Comparison of ENCODE assay signal across 1 cellular context in genomic region chr4:74423101-74423500, GRCh38.
A peak's percentile ranks its signal among the peaks of the same experiment; 100 is the strongest.
TF ChIP-seq lines count a peak whose summit lies in the region.

No MANE protein-coding gene starts in this region.

TF ChIP-seq in K562, 482 proteins besides CTCF, POLR2A, EP300 and RAD21 (continued from another document):
- TF ChIP-seq ZBTB5 (IDR thresholded peaks at IDR 0.05) = no peak
- TF ChIP-seq SMARCE1 (IDR thresholded peaks at IDR 0.05) = peak; percentile 55; the same call in 1 of the 2 replicates
- no peak for TF ChIP-seq SIN3B (IDR thresholded peaks at IDR 0.05; ENCODE audit: low read depth)
- peak; percentile 89 for TF ChIP-seq FOSL1 (tag; conservative IDR thresholded peaks at IDR 0.05)
- TF ChIP-seq, protein P1, sequence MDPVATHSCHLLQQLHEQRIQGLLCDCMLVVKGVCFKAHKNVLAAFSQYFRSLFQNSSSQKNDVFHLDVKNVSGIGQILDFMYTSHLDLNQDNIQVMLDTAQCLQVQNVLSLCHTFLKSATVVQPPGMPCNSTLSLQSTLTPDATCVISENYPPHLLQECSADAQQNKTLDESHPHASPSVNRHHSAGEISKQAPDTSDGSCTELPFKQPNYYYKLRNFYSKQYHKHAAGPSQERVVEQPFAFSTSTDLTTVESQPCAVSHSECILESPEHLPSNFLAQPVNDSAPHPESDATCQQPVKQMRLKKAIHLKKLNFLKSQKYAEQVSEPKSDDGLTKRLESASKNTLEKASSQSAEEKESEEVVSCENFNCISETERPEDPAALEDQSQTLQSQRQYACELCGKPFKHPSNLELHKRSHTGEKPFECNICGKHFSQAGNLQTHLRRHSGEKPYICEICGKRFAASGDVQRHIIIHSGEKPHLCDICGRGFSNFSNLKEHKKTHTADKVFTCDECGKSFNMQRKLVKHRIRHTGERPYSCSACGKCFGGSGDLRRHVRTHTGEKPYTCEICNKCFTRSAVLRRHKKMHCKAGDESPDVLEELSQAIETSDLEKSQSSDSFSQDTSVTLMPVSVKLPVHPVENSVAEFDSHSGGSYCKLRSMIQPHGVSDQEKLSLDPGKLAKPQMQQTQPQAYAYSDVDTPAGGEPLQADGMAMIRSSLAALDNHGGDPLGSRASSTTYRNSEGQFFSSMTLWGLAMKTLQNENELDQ (CRISPR knock-in tag; IDR thresholded peaks at IDR 0.05; ENCODE audit: borderline replicate concordance) = no peak
- TF ChIP-seq FOXP1 (CRISPR knock-in tag; IDR thresholded peaks at IDR 0.05) = peak; percentile 70; the same call in 1 of the 2 replicates
- peak; percentile 73 for TF ChIP-seq ARID1B (IDR thresholded peaks at IDR 0.05)
- TF ChIP-seq, protein P2, sequence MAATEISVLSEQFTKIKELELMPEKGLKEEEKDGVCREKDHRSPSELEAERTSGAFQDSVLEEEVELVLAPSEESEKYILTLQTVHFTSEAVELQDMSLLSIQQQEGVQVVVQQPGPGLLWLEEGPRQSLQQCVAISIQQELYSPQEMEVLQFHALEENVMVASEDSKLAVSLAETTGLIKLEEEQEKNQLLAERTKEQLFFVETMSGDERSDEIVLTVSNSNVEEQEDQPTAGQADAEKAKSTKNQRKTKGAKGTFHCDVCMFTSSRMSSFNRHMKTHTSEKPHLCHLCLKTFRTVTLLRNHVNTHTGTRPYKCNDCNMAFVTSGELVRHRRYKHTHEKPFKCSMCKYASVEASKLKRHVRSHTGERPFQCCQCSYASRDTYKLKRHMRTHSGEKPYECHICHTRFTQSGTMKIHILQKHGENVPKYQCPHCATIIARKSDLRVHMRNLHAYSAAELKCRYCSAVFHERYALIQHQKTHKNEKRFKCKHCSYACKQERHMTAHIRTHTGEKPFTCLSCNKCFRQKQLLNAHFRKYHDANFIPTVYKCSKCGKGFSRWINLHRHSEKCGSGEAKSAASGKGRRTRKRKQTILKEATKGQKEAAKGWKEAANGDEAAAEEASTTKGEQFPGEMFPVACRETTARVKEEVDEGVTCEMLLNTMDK (IDR thresholded peaks at IDR 0.05; ENCODE audit: borderline replicate concordance, insufficient read depth, low read depth, low read length, poor library complexity, severe bottlenecking) = no peak
- 0 out of 2 replicates have a peak, but pooled peaks have one; percentile 24 for TF ChIP-seq STAT5A (IDR thresholded peaks at IDR 0.05; ENCODE audit: borderline replicate concordance, low read length)
- peak; percentile 81 for TF ChIP-seq MEF2D (tag; conservative IDR thresholded peaks at IDR 0.05; ENCODE audit: low read depth)
- no peak for TF ChIP-seq ZNF12 (CRISPR knock-in tag; IDR thresholded peaks at IDR 0.05)
- TF ChIP-seq TCF3 (CRISPR knock-in tag; IDR thresholded peaks at IDR 0.05) = peak; percentile 70
- peak; percentile 99 for TF ChIP-seq FOXJ2 (tag; IDR thresholded peaks at IDR 0.05)
- no peak for TF ChIP-seq NCOA1 (IDR thresholded peaks at IDR 0.05; ENCODE audit: low read depth)
- no peak for TF ChIP-seq GATAD2A (IDR thresholded peaks at IDR 0.05)
- no peak for TF ChIP-seq EP400 (IDR thresholded peaks at IDR 0.05)
- no peak for TF ChIP-seq ZNF668 (CRISPR knock-in tag; IDR thresholded peaks at IDR 0.05)
- no peak for TF ChIP-seq ELF4 (CRISPR knock-in tag; IDR thresholded peaks at IDR 0.05)
- no peak for TF ChIP-seq SMC3 (conservative IDR thresholded peaks at IDR 0.05; ENCODE audit: insufficient read depth, low read depth, low read length)
- TF ChIP-seq HDAC2 (IDR thresholded peaks at IDR 0.05) = no peak
- TF ChIP-seq, protein P3, sequence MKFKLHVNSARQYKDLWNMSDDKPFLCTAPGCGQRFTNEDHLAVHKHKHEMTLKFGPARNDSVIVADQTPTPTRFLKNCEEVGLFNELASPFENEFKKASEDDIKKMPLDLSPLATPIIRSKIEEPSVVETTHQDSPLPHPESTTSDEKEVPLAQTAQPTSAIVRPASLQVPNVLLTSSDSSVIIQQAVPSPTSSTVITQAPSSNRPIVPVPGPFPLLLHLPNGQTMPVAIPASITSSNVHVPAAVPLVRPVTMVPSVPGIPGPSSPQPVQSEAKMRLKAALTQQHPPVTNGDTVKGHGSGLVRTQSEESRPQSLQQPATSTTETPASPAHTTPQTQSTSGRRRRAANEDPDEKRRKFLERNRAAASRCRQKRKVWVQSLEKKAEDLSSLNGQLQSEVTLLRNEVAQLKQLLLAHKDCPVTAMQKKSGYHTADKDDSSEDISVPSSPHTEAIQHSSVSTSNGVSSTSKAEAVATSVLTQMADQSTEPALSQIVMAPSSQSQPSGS (CRISPR knock-in tag; IDR thresholded peaks at IDR 0.05) = no peak
- peak; percentile 29; the same call in 1 of the 2 replicates for TF ChIP-seq CBFA2T2 (conservative IDR thresholded peaks at IDR 0.05)
- TF ChIP-seq RFX7 (CRISPR knock-in tag; IDR thresholded peaks at IDR 0.05) = no peak
- no peak for TF ChIP-seq ZNF785 (CRISPR knock-in tag; IDR thresholded peaks at IDR 0.05)
- TF ChIP-seq HES1 (IDR thresholded peaks at IDR 0.05; ENCODE audit: low read depth) = no peak
- TF ChIP-seq POLR2B (IDR thresholded peaks at IDR 0.05; ENCODE audit: low read depth, partially characterized antibody) = no peak
- TF ChIP-seq HMG20A (CRISPR knock-in tag; conservative IDR thresholded peaks at IDR 0.05) = no peak
- no peak for TF ChIP-seq MTA2 (IDR thresholded peaks at IDR 0.05; ENCODE audit: low read depth)
- TF ChIP-seq JUN (IDR thresholded peaks at IDR 0.05; ENCODE audit: borderline replicate concordance, low read depth, low read length) = peak; percentile 55; the same call in 1 of the 2 replicates
- TF ChIP-seq JUN (CRISPR knock-in tag; IDR thresholded peaks at IDR 0.05; ENCODE audit: borderline replicate concordance) = no peak
- TF ChIP-seq CBX2 (IDR thresholded peaks at IDR 0.05; ENCODE audit: insufficient read depth, low read length, poor library complexity, severe bottlenecking) = no peak
- no peak for TF ChIP-seq HNRNPUL1 (IDR thresholded peaks at IDR 0.05; ENCODE audit: low read length)
- TF ChIP-seq ID3 (CRISPR knock-in tag; IDR thresholded peaks at IDR 0.05) = no peak
- TF ChIP-seq ID3 (tag; IDR thresholded peaks at IDR 0.05) = no peak
- no peak for TF ChIP-seq MYBL2 (IDR thresholded peaks at IDR 0.05; ENCODE audit: low read depth)
- no peak for TF ChIP-seq MYBL2 (CRISPR knock-in tag; IDR thresholded peaks at IDR 0.05; ENCODE audit: borderline replicate concordance)
- TF ChIP-seq NFIC (IDR thresholded peaks at IDR 0.05) = peak; percentile 87
- peak in 1 of 2 experiments; percentile 24; a peak in 1 of 4 replicates for TF ChIP-seq TBL1XR1 (IDR thresholded peaks at IDR 0.05; ENCODE audit: low read length in 2 of 2)
- no peak for TF ChIP-seq PYGO2 (tag; IDR thresholded peaks at IDR 0.05)
- TF ChIP-seq, protein P4, sequence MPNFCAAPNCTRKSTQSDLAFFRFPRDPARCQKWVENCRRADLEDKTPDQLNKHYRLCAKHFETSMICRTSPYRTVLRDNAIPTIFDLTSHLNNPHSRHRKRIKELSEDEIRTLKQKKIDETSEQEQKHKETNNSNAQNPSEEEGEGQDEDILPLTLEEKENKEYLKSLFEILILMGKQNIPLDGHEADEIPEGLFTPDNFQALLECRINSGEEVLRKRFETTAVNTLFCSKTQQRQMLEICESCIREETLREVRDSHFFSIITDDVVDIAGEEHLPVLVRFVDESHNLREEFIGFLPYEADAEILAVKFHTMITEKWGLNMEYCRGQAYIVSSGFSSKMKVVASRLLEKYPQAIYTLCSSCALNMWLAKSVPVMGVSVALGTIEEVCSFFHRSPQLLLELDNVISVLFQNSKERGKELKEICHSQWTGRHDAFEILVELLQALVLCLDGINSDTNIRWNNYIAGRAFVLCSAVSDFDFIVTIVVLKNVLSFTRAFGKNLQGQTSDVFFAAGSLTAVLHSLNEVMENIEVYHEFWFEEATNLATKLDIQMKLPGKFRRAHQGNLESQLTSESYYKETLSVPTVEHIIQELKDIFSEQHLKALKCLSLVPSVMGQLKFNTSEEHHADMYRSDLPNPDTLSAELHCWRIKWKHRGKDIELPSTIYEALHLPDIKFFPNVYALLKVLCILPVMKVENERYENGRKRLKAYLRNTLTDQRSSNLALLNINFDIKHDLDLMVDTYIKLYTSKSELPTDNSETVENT (CRISPR knock-in tag; IDR thresholded peaks at IDR 0.05) = no peak
- peak; percentile 67; the same call in 1 of the 2 replicates for TF ChIP-seq SOX6 (IDR thresholded peaks at IDR 0.05)
